ENCODE assay signal across 12 cellular contexts in the genomic region with DNA sequence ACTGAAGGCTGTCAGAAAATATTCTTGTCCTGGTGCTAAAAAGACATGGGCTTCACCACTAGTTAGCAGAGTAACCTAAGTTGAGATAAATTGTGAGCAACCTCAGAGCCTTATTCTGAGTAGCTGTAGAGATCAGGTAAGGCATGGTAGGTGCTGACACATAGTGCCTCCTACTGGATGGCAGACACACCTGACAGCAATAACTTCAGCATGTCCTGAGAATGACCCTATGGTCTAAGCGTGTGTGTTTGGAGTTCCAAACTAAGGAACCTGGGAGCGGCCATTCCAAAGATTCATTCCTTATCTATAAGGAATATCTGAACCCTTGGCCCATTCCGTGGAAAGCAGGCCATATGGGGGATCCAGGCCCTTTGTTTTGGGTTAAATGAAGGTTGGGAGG. TPM values are rescaled to one million over a fixed set of nuclear protein-coding genes. Genes with fewer than 3 reads are reported as not detected.
A peak's percentile ranks its signal among the peaks of the same experiment; 100 is the strongest.
DNase-seq lines count a peak whose midpoint lies in the region; ATAC-seq and TF ChIP-seq lines count a peak whose summit lies in the region.
"Had no signal": no experiment of that assay in that cellular context is flagged by ENCODE, and none has a peak within 500 bp of the region (broad histone marks: within the 10 kb centered on the region; RNA-seq: fewer than 3 reads in every experiment).

No MANE protein-coding gene starts in this region.

- intact Hi-C loops in OCI-LY7 (cut with micrococcal nuclease; ENCODE audit: unreplicated experiment): no loop called here

- peaks cover 14% of the 10 kb centered on the region for H3K4me1 Mint-ChIP-seq in mesothelial cell of epicardium

- H3K27me3 ChIP-seq in hepatocyte: no peaks in the 10 kb centered on the region
- H3K27me3 ChIP-seq: heart left ventricle had no signal

- no peak overlapping the region for H3K27ac ChIP-seq in C4-2B
- H3K27ac ChIP-seq in OCI-LY7 (ENCODE audit: low read depth, low read length, poor library complexity, severe bottlenecking): no peak overlapping the region
- H3K27ac ChIP-seq in hepatocyte: no peak overlapping the region
- H3K27ac ChIP-seq: heart left ventricle, PC-9 had no signal

- ATAC-seq in GM21447 (IDR thresholded peaks at IDR 0.05; ENCODE audit: unreplicated experiment): no peak
- ATAC-seq: heart left ventricle had no signal

- H3K9me3 ChIP-seq in OCI-LY7 (ENCODE audit: low read length): no peaks in the 10 kb centered on the region
- H3K9me3 ChIP-seq in hepatocyte (ENCODE audit: low read depth): no peaks in the 10 kb centered on the region
- H3K9me3 ChIP-seq: heart left ventricle had no signal

- H3K4me2 ChIP-seq in OCI-LY7 (ENCODE audit: low read length): no peak overlapping the region
- H3K4me2 ChIP-seq in hepatocyte: no peak overlapping the region
- H3K4me2 ChIP-seq: PC-9, smooth muscle cell had no signal

- POLR2A ChIA-PET in OCI-LY7 (lab: Charles Lee): no interaction called here

- TF ChIP-seq CTCF in C4-2B (conservative IDR thresholded peaks at IDR 0.05): peak; percentile 52
- TF ChIP-seq CTCF in GM12873 (IDR thresholded peaks at IDR 0.05; ENCODE audit: insufficient read depth, low read depth, low read length, missing control alignments): peak; percentile 65
- peak; percentile 58 for TF ChIP-seq CTCF in OCI-LY7 (conservative IDR thresholded peaks at IDR 0.05; ENCODE audit: low read length)
- peak; percentile 25 for TF ChIP-seq CTCF in hepatocyte (IDR thresholded peaks at IDR 0.05; ENCODE audit: poor library complexity)
- no peak for TF ChIP-seq CTCF in mesothelial cell of epicardium (IDR thresholded peaks at IDR 0.05; ENCODE audit: unreplicated experiment)

- DNase-seq in OCI-LY7 (ENCODE audit: low spot score) (no peak), hepatocyte (ENCODE audit: low spot score) (no peak), HT-29 (ENCODE audit: low spot score) (no peak), mesothelial cell of epicardium (ENCODE audit: low spot score in 2 of 2, unreplicated experiment in 2 of 2) (no peak), dermis blood vessel endothelial cell (no peak)
- DNase-seq: heart left ventricle, NCI-H1417 treated with DMSO at 0.1 percent for 48 hours, PC-9 had no signal

- H3K4me3 ChIP-seq in OCI-LY7 (ENCODE audit: low read depth, low read length, poor library complexity, severe bottlenecking) (no peak overlapping the region), hepatocyte (no peak overlapping the region)
- H3K4me3 ChIP-seq: heart left ventricle, PC-9, smooth muscle cell had no signal

- H3K9me2 ChIP-seq in OCI-LY7 (ENCODE audit: insufficient read depth, low read length) (no peaks in the 10 kb centered on the region), hepatocyte (replicated peaks; ENCODE audit: insufficient read depth) (no peaks in the 10 kb centered on the region)

- no peak overlapping the region for H3K4me3 Mint-ChIP-seq in mesothelial cell of epicardium

- H3K36me3 ChIP-seq in OCI-LY7 (ENCODE audit: insufficient read depth, low read length) (no peaks in the 10 kb centered on the region), hepatocyte (replicated peaks; ENCODE audit: insufficient read depth, low read depth) (no peaks in the 10 kb centered on the region)
- H3K36me3 ChIP-seq: heart left ventricle had no signal

- BruUV-seq in OCI-LY7 (replicated peaks; lab: Mats Ljungman, UMichigan): no TSS peak

- no peaks in the 10 kb centered on the region for H3K79me2 ChIP-seq in OCI-LY7 (ENCODE audit: insufficient read depth, low read depth, low read length)
- H3K79me2 ChIP-seq in hepatocyte: no peaks in the 10 kb centered on the region

- H2AFZ ChIP-seq in OCI-LY7 (ENCODE audit: low read length) (no peak overlapping the region), hepatocyte (no peak overlapping the region)
- H2AFZ ChIP-seq: PC-9 had no signal

- H3K9me3 Mint-ChIP-seq in mesothelial cell of epicardium: no peaks in the 10 kb centered on the region

- 51% methylated on average over 3 of the region's 3 CpGs for WGBS in hepatocyte (ENCODE audit: low lambda C conversion rate, missing lambda C conversion rate)

- CTCF ChIA-PET in OCI-LY7 (lab: Charles Lee; ENCODE audit: unreplicated experiment): interaction anchor here (0.9 kb wide), 1 partner anchor 34 kb away, joined by 3 read pairs; no protein-coding TSS in a partner anchor

- H4K20me1 ChIP-seq in OCI-LY7 (ENCODE audit: insufficient read depth, low read length) (no peaks in the 10 kb centered on the region), hepatocyte (ENCODE audit: insufficient read depth, poor library complexity, severe bottlenecking) (no peaks in the 10 kb centered on the region)

- no peaks in the 10 kb centered on the region for H3K4me1 ChIP-seq in OCI-LY7 (ENCODE audit: insufficient read depth, low read length, poor library complexity, severe bottlenecking)
- H3K4me1 ChIP-seq in hepatocyte (ENCODE audit: insufficient read depth): peaks cover 8% of the 10 kb centered on the region

- H3K36me3 Mint-ChIP-seq in mesothelial cell of epicardium: no peaks in the 10 kb centered on the region

- no peaks in the 10 kb centered on the region for H3K27me3 Mint-ChIP-seq in mesothelial cell of epicardium (ENCODE audit: low read depth)

- no peak overlapping the region for H3K27ac Mint-ChIP-seq in mesothelial cell of epicardium

RNA-seq across cellular contexts. Expression of gene SLC28A3, which starts 46.0 kb away (rescaled TPM):
- not detected in 2 replicates for total RNA-seq in OCI-LY7 (2014; rRNA removed; shearing (Covaris generic))
- total RNA-seq in OCI-LY7 (2022) (not detected in 2 replicates), hepatocyte (1.4 and 1.7 TPM in 2 replicates), mesothelial cell of epicardium (0.72 to 0.89 TPM (median 0.84 TPM) in 3 replicates), dermis blood vessel endothelial cell (not detected in 2 replicates)
- polyA plus RNA-seq in hepatocyte: 0.84 and 0.98 TPM in 2 replicates
- 4.5 and 4.7 TPM in 2 replicates for total RNA-seq in HT-29 (2014; rRNA removed; shearing (Covaris generic))
